In genomic region chr11:10857604-10858504, GRCh38 we compare ENCODE assay signal across 8 cellular contexts. TPM values are rescaled to one million over a fixed set of nuclear protein-coding genes. Genes with fewer than 3 reads are reported as not detected.
A peak's percentile ranks its signal among the peaks of the same experiment; 100 is the strongest.
DNase-seq lines count a peak whose midpoint lies in the region; ATAC-seq and TF ChIP-seq lines count a peak whose summit lies in the region.

ZBED5 (minus strand) TSS chr11:10858053; CDS start chr11:10854945, 3,108 bp downstream.

- peak within 1 kb of the TSS; percentile 95 for H3K4me3 ChIP-seq in BLaER1
- H3K4me3 ChIP-seq in coronary artery, result peak within 1 kb of the TSS; percentile 80

- peak within 1 kb of the TSS; percentile 87 for H3K4me2 ChIP-seq in BLaER1

- no peaks in the 10 kb centered on the region for H3K9me3 Mint-ChIP-seq in activated CD4-positive, alpha-beta T cell treated with anti-CD3 and anti-CD28 coated beads, Interleukin-2, amount 10 ng/mL, durations not matched to agents 24 days and 14 days

- peaks cover 35% of the 10 kb centered on the region for H3K4me1 Mint-ChIP-seq in activated CD4-positive, alpha-beta T cell treated with anti-CD3 and anti-CD28 coated beads, Interleukin-2, amount 10 ng/mL, durations not matched to agents 24 days and 14 days

- peak within 1 kb of the TSS; percentile 95 for H3K9ac ChIP-seq in BLaER1

- no peaks in the 10 kb centered on the region for H3K27me3 Mint-ChIP-seq in activated CD4-positive, alpha-beta T cell treated with anti-CD3 and anti-CD28 coated beads, Interleukin-2, amount 10 ng/mL, durations not matched to agents 24 days and 14 days

- no peak for TF ChIP-seq CTCF in coronary artery (IDR thresholded peaks at IDR 0.05)

- no peaks in the 10 kb centered on the region for H3K9me3 ChIP-seq in BLaER1

- ATAC-seq in GM19324 (IDR thresholded peaks at IDR 0.05; ENCODE audit: low FRiP score, unreplicated experiment) (peak; percentile 95), HG03469 (IDR thresholded peaks at IDR 0.05; ENCODE audit: unreplicated experiment) (peak; percentile 85), left colon (peak; percentile 90)

- DNase-seq in NCI-H526 treated with DMSO at 0.1 percent for 48 hours (lab: John Stamatoyannopoulos, UW) (peak; percentile 98), coronary artery (ENCODE audit: low spot score) (peak; percentile 98), left colon (peak; percentile 97 to 98)
- DNase-seq in activated CD4-positive, alpha-beta T cell treated with anti-CD3 and anti-CD28 coated beads, Interleukin-2, amount 10 ng/mL, durations not matched to agents 24 days and 14 days, result peak; percentile 99
- peak; percentile 96 for DNase-seq in stimulated activated CD4-positive, alpha-beta T cell treated with anti-CD3 and anti-CD28 coated beads, Interleukin-1b, Interleukin-23, amount 100 ng/mL, for 48 hours

- H3K27me3 ChIP-seq in BLaER1, result no peaks in the 10 kb centered on the region

- H4K20me1 ChIP-seq in BLaER1, result no peaks in the 10 kb centered on the region

- peaks cover 31% of the 10 kb centered on the region for H3K4me1 ChIP-seq in BLaER1

- H3K36me3 ChIP-seq in BLaER1, result peaks cover 27% of the 10 kb centered on the region

- peak within 1 kb of the TSS; percentile 100 for H3K4me3 Mint-ChIP-seq in activated CD4-positive, alpha-beta T cell treated with anti-CD3 and anti-CD28 coated beads, Interleukin-2, amount 10 ng/mL, durations not matched to agents 24 days and 14 days

- intact Hi-C loops in activated CD4-positive, alpha-beta T cell treated with anti-CD3 and anti-CD28 coated beads, Interleukin-2, amount 10 ng/mL, durations not matched to agents 24 days and 14 days (cut with micrococcal nuclease), result loop anchor here (1.0 to 5.0 kb wide), 8 partner anchors 21 to 1396 kb away; partner anchors contain the start of genes AMPD3, CTR9, EIF4G2 and USP47
- intact Hi-C loops in left colon (cut with DNase I, micrococcal nuclease), result loop anchor here in 1 of 2 donors (2.0 kb wide), 1 partner anchor 49 kb away; the partner anchor contains the start of gene EIF4G2

- H3K27ac ChIP-seq in BLaER1 (peak within 1 kb of the TSS; percentile 96), coronary artery (peak within 1 kb of the TSS; percentile 86 to 93)

- peak within 1 kb of the TSS; percentile 100 for H3K27ac Mint-ChIP-seq in activated CD4-positive, alpha-beta T cell treated with anti-CD3 and anti-CD28 coated beads, Interleukin-2, amount 10 ng/mL, durations not matched to agents 24 days and 14 days

- peaks cover 31% of the 10 kb centered on the region for H3K36me3 Mint-ChIP-seq in activated CD4-positive, alpha-beta T cell treated with anti-CD3 and anti-CD28 coated beads, Interleukin-2, amount 10 ng/mL, durations not matched to agents 24 days and 14 days (ENCODE audit: low read depth)

RNA-seq across cellular contexts. Expression of gene ZBED5, which starts in this region (rescaled TPM):
- 41.8 and 43.1 TPM in 2 replicates for total RNA-seq in activated CD4-positive, alpha-beta T cell treated with anti-CD3 and anti-CD28 coated beads, Interleukin-2, amount 10 ng/mL, durations not matched to agents 24 days and 14 days
- total RNA-seq in left colon, result 10 to 100 TPM; 36.9 to 37.5 TPM

Comparison
In these comparisons a context has a peak if more than half of its experiments do, and no peak if none do; other contexts are left out.
1. Peak in every context shown above with its lines: DNase-seq, ATAC-seq, H3K4me3 ChIP-seq and H3K27ac ChIP-seq.